ENCODE assay signal across 17 cellular contexts in the genomic region with DNA sequence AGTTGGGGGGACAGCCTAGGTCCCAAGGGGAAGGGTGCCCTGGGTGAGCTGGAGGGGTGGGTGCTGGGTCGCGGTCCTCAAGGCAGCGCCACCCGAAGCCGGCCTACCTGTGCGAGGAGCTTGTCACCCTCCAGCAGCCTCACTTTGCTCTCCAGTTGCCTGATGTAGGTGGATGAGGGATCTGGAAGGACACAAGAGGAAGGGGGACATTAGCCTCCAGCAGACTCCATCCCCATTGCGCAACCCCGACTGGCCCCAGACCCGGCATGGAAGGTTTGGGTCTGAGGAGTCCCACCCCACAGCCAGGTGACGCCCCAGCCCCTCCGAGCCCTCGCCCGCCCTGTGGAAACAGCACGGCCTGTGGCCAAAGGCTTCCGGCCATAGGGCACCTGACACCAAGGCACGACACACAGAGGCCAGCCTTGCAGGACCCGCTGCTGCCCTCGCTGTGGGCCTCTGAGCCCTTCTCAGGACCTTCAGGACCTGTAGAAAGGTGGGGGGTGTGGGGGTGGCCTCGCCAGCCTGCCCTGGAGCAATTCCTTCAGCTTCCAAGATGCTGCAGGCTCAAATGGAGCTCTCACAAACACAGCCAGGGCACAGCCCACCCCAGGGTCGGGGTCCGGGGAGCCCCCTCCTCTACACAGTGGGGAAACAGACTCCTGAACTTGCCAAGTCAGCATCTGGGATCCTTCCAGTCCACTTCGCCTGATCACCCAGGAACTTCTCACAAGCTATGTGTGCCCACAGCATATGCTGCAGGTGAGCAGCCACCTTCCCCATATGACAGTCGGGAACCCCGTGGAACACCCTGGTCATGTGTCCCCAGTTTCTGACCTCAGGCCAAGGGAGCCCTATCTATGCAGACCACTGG.
"Had no signal": no experiment of that assay in that cellular context is flagged by ENCODE, and none has a peak within 500 bp of the region (broad histone marks: within the 10 kb centered on the region; RNA-seq: fewer than 3 reads in every experiment).

No MANE protein-coding gene starts in this region.

- H3K9me3 ChIP-seq: adrenal gland, colonic mucosa, psoas muscle, spleen, stomach, thoracic aorta, vagina had no signal

- H3K4me1 ChIP-seq: colonic mucosa had no signal

- ATAC-seq: sciatic nerve, T-cell had no signal

- DNase-seq: activated CD4-positive, alpha-beta T cell treated with anti-CD3 and anti-CD28 coated beads for 1 hour; activated CD4-positive, alpha-beta T cell treated with anti-CD3 and anti-CD28 coated beads, Interleukin-2, amount 50 U/mL, for 48 hours; activated effector memory CD4-positive, alpha-beta T cell treated with anti-CD3 and anti-CD28 coated beads, Interleukin-2, amount 50 U/mL, for 16 hours; activated T-cell treated with anti-CD3 and anti-CD28 coated beads, Interleukin-2, amount 50 U/mL, for 24 hours; adrenal gland; colonic mucosa; effector CD4-positive, alpha-beta T cell; foreskin keratinocyte; immature natural killer cell; psoas muscle; spleen; stomach; T-cell; T1000 had no signal

- H3K27me3 ChIP-seq: adrenal gland, colonic mucosa, foreskin keratinocyte, spleen, stomach, vagina had no signal

- H3K27ac ChIP-seq: colonic mucosa, foreskin keratinocyte, psoas muscle, thoracic aorta, vagina had no signal

- H3K4me3 ChIP-seq: adrenal gland, colonic mucosa, psoas muscle, spleen, stomach, thoracic aorta, vagina had no signal

- H3K36me3 ChIP-seq: adrenal gland, colonic mucosa, spleen, thoracic aorta, vagina had no signal
